In genomic region chr17:77890771-77891170, GRCh38 we compare ENCODE assay signal across 19 cellular contexts.
DNase-seq lines count a peak whose midpoint lies in the region; ATAC-seq and TF ChIP-seq lines count a peak whose summit lies in the region.
"Had no signal": no experiment of that assay in that cellular context is flagged by ENCODE, and none has a peak within 500 bp of the region (broad histone marks: within the 10 kb centered on the region; RNA-seq: fewer than 3 reads in every experiment).

No MANE protein-coding gene starts in this region.

- H3K4me1 ChIP-seq in right atrium auricular region (peaks cover 0 to 11% of the 10 kb centered on the region in 2 donors), lower lobe of right lung (peaks cover 17% of the 10 kb centered on the region), upper lobe of right lung (peaks cover 8% of the 10 kb centered on the region)

- H3K4me1 Mint-ChIP-seq in chondrocyte (ENCODE audit: low read depth) (peaks cover 12% of the 10 kb centered on the region), osteocyte (ENCODE audit: unreplicated experiment) (peaks cover 3% of the 10 kb centered on the region)

- H3K4me3 ChIP-seq in right atrium auricular region (no peak overlapping the region), lower lobe of right lung (no peak overlapping the region), upper lobe of right lung (no peak overlapping the region)
- H3K4me3 ChIP-seq: BLaER1, GM12878, GM23338 had no signal

- DNase-seq in cardiac septum (ENCODE audit: low spot score) = peak; percentile 63
- no peak for DNase-seq in right atrium auricular region (ENCODE audit: low spot score)
- DNase-seq in chondrocyte (ENCODE audit: low spot score) = peak; percentile 26
- DNase-seq in lower lobe of right lung = peak; percentile 31
- peak; percentile 46 for DNase-seq in upper lobe of right lung
- no peak for DNase-seq in osteocyte (ENCODE audit: extremely low spot score, unreplicated experiment)
- DNase-seq in Ammon's horn (ENCODE audit: low spot score) = no peak
- DNase-seq in SK-N-DZ (ENCODE audit: low spot score) = no peak
- DNase-seq: ACHN; AML-193; Calu3; CD8-positive, alpha-beta T cell; DMS53; DND-41; EL; HCEC 1CT had no signal

- ATAC-seq in lower lobe of right lung (no peak), upper lobe of right lung (no peak)
- ATAC-seq: CD8-positive, alpha-beta T cell; GM12878; GM23338 had no signal

- TF ChIP-seq CTCF in right atrium auricular region (IDR thresholded peaks at IDR 0.05) = no peak
- no peak for TF ChIP-seq CTCF in chondrocyte (IDR thresholded peaks at IDR 0.05)
- no peak for TF ChIP-seq CTCF in lower lobe of right lung (IDR thresholded peaks at IDR 0.05)
- TF ChIP-seq CTCF in upper lobe of right lung (IDR thresholded peaks at IDR 0.05) = no peak
- TF ChIP-seq CTCF in osteocyte (IDR thresholded peaks at IDR 0.05) = no peak

- no peak overlapping the region for H3K4me3 Mint-ChIP-seq in chondrocyte (ENCODE audit: unreplicated experiment)
- H3K4me3 Mint-ChIP-seq in osteocyte (ENCODE audit: unreplicated experiment) = no peak overlapping the region
- H3K4me3 Mint-ChIP-seq: CD8-positive, alpha-beta T cell; GM23338 had no signal

- H3K27ac Mint-ChIP-seq in chondrocyte (ENCODE audit: unreplicated experiment) (no peak overlapping the region), osteocyte (ENCODE audit: unreplicated experiment) (no peak overlapping the region)
- H3K27ac Mint-ChIP-seq: CD8-positive, alpha-beta T cell; GM23338 had no signal

- H3K36me3 ChIP-seq in right atrium auricular region = no peaks in the 10 kb centered on the region
- H3K36me3 ChIP-seq in lower lobe of right lung = no peaks in the 10 kb centered on the region
- no peaks in the 10 kb centered on the region for H3K36me3 ChIP-seq in upper lobe of right lung
- H3K36me3 ChIP-seq: BLaER1 had no signal

- H3K36me3 Mint-ChIP-seq in chondrocyte (ENCODE audit: low read depth) (no peaks in the 10 kb centered on the region), osteocyte (ENCODE audit: unreplicated experiment) (no peaks in the 10 kb centered on the region)
- H3K36me3 Mint-ChIP-seq: CD8-positive, alpha-beta T cell had no signal

- H3K9me3 ChIP-seq in right atrium auricular region = no peaks in the 10 kb centered on the region
- no peaks in the 10 kb centered on the region for H3K9me3 ChIP-seq in lower lobe of right lung
- no peaks in the 10 kb centered on the region for H3K9me3 ChIP-seq in upper lobe of right lung
- H3K9me3 ChIP-seq: BLaER1 had no signal

- H3K9me3 Mint-ChIP-seq in chondrocyte (ENCODE audit: low read depth) = no peaks in the 10 kb centered on the region
- H3K9me3 Mint-ChIP-seq in osteocyte (ENCODE audit: unreplicated experiment) = no peaks in the 10 kb centered on the region
- H3K9me3 Mint-ChIP-seq: CD8-positive, alpha-beta T cell; GM23338 had no signal

- H3K27me3 ChIP-seq in right atrium auricular region (no peaks in the 10 kb centered on the region), lower lobe of right lung (ENCODE audit: low read depth) (peaks cover 28% of the 10 kb centered on the region), upper lobe of right lung (no peaks in the 10 kb centered on the region)

- intact Hi-C loops in cardiac septum (cut with DNase I) (no loop called here), lower lobe of right lung (cut with DNase I) (no loop called here), upper lobe of right lung (cut with DNase I) (no loop called here)

- H3K27ac ChIP-seq in right atrium auricular region (no peak overlapping the region), lower lobe of right lung (no peak overlapping the region), upper lobe of right lung (no peak overlapping the region)
- H3K27ac ChIP-seq: BLaER1 had no signal

- H3K27me3 Mint-ChIP-seq in chondrocyte (ENCODE audit: low read depth) (peaks cover 63% of the 10 kb centered on the region), osteocyte (ENCODE audit: unreplicated experiment) (peaks cover 51% of the 10 kb centered on the region)

Comparison
In these comparisons a context has a peak if more than half of its experiments do, and no peak if none do; other contexts are left out.
1. DNase-seq: peak in cardiac septum (single experiment), chondrocyte (single experiment), lower lobe of right lung (single experiment) and upper lobe of right lung (single experiment); none in right atrium auricular region (single experiment), osteocyte (single experiment), Ammon's horn (single experiment) and SK-N-DZ (single experiment).